In genomic region chr18:33600846-33601245, GRCh38 we compare ENCODE assay signal across 26 cellular contexts. TPM values are rescaled to one million over a fixed set of nuclear protein-coding genes. Genes with fewer than 3 reads are reported as not detected.
"Had no signal": no experiment of that assay in that cellular context is flagged by ENCODE, and none has a peak within 500 bp of the region (broad histone marks: within the 10 kb centered on the region; RNA-seq: fewer than 3 reads in every experiment).

No MANE protein-coding gene starts in this region.

- ATAC-seq: natural killer cell; right lobe of liver; stimulated activated effector memory CD8-positive, alpha-beta T cell treated with anti-CD3 and anti-CD28 coated beads, Interleukin-12 subunit alpha, Interleukin-12 subunit beta, amount 100 ng/mL, for 72 hours had no signal

- H3K27ac Mint-ChIP-seq: immature natural killer cell; naive B cell; natural killer cell; nephron progenitor cell; neural progenitor cell; progenitor cell of endocrine pancreas; stimulated activated effector memory CD8-positive, alpha-beta T cell treated with anti-CD3 and anti-CD28 coated beads, Interleukin-12 subunit alpha, Interleukin-12 subunit beta, amount 100 ng/mL, for 72 hours; stimulated activated naive CD8-positive, alpha-beta T cell treated with anti-CD3 and anti-CD28 coated beads, Interleukin-15, Interleukin-2, amounts not matched to agents 100 ng/mL and 50 ng/mL, for 24 hours had no signal

- H3K9me3 Mint-ChIP-seq: mesothelial cell of epicardium, nephron progenitor cell, neural progenitor cell had no signal

- DNase-seq: hypothalamus; immature natural killer cell; islet precursor cell; left ventricle myocardium inferior; mesendoderm; naive B cell; natural killer cell; nephron progenitor cell; occipital lobe; ovary; right lobe of liver; stimulated activated CD4-positive, alpha-beta T cell treated with anti-CD3 and anti-CD28 coated beads, Interleukin-4, amount 100 ng/mL, for 24 hours; stimulated activated naive CD4-positive, alpha-beta T cell; tibial artery; trophoblast cell; uterus had no signal

- H3K36me3 ChIP-seq: left ventricle myocardium inferior, neural progenitor cell, neutrophil, ovary, right atrium auricular region, right lobe of liver, suprapubic skin, thoracic aorta, tibial artery, uterus had no signal

- H2AFZ ChIP-seq: neural progenitor cell had no signal

- H3K4me3 Mint-ChIP-seq: immature natural killer cell; mesothelial cell of epicardium; naive B cell; natural killer cell; nephron progenitor cell; neural progenitor cell; stimulated activated effector memory CD8-positive, alpha-beta T cell treated with anti-CD3 and anti-CD28 coated beads, Interleukin-12 subunit alpha, Interleukin-12 subunit beta, amount 100 ng/mL, for 72 hours; stimulated activated naive CD8-positive, alpha-beta T cell treated with anti-CD3 and anti-CD28 coated beads, Interleukin-15, Interleukin-2, amounts not matched to agents 100 ng/mL and 50 ng/mL, for 24 hours had no signal

- H3K36me3 Mint-ChIP-seq: mesothelial cell of epicardium; naive B cell; natural killer cell; neural progenitor cell; stimulated activated effector memory CD8-positive, alpha-beta T cell treated with anti-CD3 and anti-CD28 coated beads, Interleukin-12 subunit alpha, Interleukin-12 subunit beta, amount 100 ng/mL, for 72 hours had no signal

- H3K4me1 Mint-ChIP-seq: immature natural killer cell; naive B cell; natural killer cell; stimulated activated effector memory CD8-positive, alpha-beta T cell treated with anti-CD3 and anti-CD28 coated beads, Interleukin-12 subunit alpha, Interleukin-12 subunit beta, amount 100 ng/mL, for 72 hours had no signal

- H3K27ac ChIP-seq: left ventricle myocardium inferior, neural progenitor cell, neutrophil, ovary, right atrium auricular region, right lobe of liver, suprapubic skin, thoracic aorta, tibial artery, uterus had no signal

- H3K4me3 ChIP-seq: left ventricle myocardium inferior, lung, neural progenitor cell, ovary, right atrium auricular region, right lobe of liver, suprapubic skin, thoracic aorta, tibial artery, uterus had no signal

- H3K9me3 ChIP-seq: left ventricle myocardium inferior, neutrophil, ovary, right atrium auricular region, right lobe of liver, suprapubic skin, thoracic aorta, tibial artery, uterus had no signal

- H3K27me3 Mint-ChIP-seq: naive B cell; progenitor cell of endocrine pancreas; stimulated activated naive CD8-positive, alpha-beta T cell treated with anti-CD3 and anti-CD28 coated beads, Interleukin-15, Interleukin-2, amounts not matched to agents 100 ng/mL and 50 ng/mL, for 24 hours had no signal

- H3K4me2 ChIP-seq: neural progenitor cell had no signal

- H3K4me1 ChIP-seq: left ventricle myocardium inferior, neural progenitor cell, right atrium auricular region, suprapubic skin, uterus had no signal

- H3K27me3 ChIP-seq: neural progenitor cell, neutrophil, ovary, right atrium auricular region, right lobe of liver, suprapubic skin, tibial artery, uterus had no signal

RNA-seq across cellular contexts. Expression of gene ASXL3, which starts 22.8 kb away (rescaled TPM):
- total RNA-seq: natural killer cell had no signal
- polyA plus RNA-seq: immature natural killer cell had no signal
